ENCODE assay signal across 8 cellular contexts in the genomic region with DNA sequence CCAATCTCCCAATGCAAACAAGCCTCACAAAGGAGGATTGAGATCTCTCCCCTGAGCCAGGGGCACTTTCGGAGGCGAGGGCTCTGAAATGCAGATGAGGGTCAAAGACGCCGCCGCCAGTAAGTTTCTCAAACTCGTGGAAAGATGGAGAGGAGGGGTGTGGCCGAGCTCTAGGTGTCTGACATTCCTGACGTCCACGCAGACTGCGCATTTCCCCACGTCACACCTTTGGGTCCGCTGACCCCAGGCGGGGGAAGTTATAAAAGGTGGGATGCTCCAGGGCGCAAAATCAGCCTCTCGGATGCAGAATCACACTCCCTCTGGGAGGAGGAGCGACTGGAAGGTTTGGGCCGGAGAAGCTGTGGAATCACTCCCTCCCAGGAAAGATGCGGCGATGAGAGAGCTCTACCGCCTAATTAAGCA. TPM values are rescaled to one million over a fixed set of nuclear protein-coding genes. Genes with fewer than 3 reads are reported as not detected.
A peak's percentile ranks its signal among the peaks of the same experiment; 100 is the strongest.
DNase-seq lines count a peak whose midpoint lies in the region; ATAC-seq and TF ChIP-seq lines count a peak whose summit lies in the region.

No MANE protein-coding gene starts in this region.

- H3K27me3 Mint-ChIP-seq in neural crest cell (ENCODE audit: low read depth), result peaks cover 44% of the 10 kb centered on the region

- peaks cover 93% of the 10 kb centered on the region for H3K27me3 ChIP-seq in BLaER1

- H3K36me3 Mint-ChIP-seq in neural crest cell (ENCODE audit: low read depth), result no peaks in the 10 kb centered on the region

- no peak overlapping the region for H3K27ac ChIP-seq in BLaER1

- TF ChIP-seq CTCF in LNCaP clone FGC (IDR thresholded peaks at IDR 0.05; ENCODE audit: control insufficient read depth, extremely low read depth, insufficient read depth), result no peak
- no peak for TF ChIP-seq CTCF in choroid plexus epithelial cell (conservative IDR thresholded peaks at IDR 0.05; ENCODE audit: low read depth, low read length)
- TF ChIP-seq CTCF in neural crest cell (conservative IDR thresholded peaks at IDR 0.05), result no peak

- H3K4me3 ChIP-seq in BLaER1, result peak overlapping the region; percentile 60
- peak overlapping the region; percentile 42 for H3K4me3 ChIP-seq in LNCaP clone FGC (ENCODE audit: low read depth, low read length)
- peak overlapping the region; percentile 50 for H3K4me3 ChIP-seq in choroid plexus epithelial cell (ENCODE audit: low read depth, low read length)

- no peaks in the 10 kb centered on the region for H3K36me3 ChIP-seq in BLaER1

- peaks cover 53% of the 10 kb centered on the region for H4K20me1 ChIP-seq in BLaER1

- no peak overlapping the region for H3K9ac ChIP-seq in BLaER1

- H3K9me3 Mint-ChIP-seq in neural crest cell, result no peaks in the 10 kb centered on the region

- H3K4me1 Mint-ChIP-seq in neural crest cell, result peaks cover 61% of the 10 kb centered on the region

- ATAC-seq in HG03442 (IDR thresholded peaks at IDR 0.05; ENCODE audit: unreplicated experiment), result no peak

- H3K9me3 ChIP-seq in BLaER1, result no peaks in the 10 kb centered on the region

- in situ Hi-C loops in KBM-7 (cut with MboI; ENCODE audit: low pct_unique_long_range_greater_than_20kb, low sequenced_read_pairs), result no loop called here

- peak overlapping the region; percentile 89 for H3K4me2 ChIP-seq in BLaER1

- peaks cover 37% of the 10 kb centered on the region for H3K4me1 ChIP-seq in BLaER1

- peak overlapping the region; percentile 97 for H3K27ac Mint-ChIP-seq in neural crest cell (ENCODE audit: unreplicated experiment)

- DNase-seq in LNCaP clone FGC (ENCODE audit: low read depth) (no peak), choroid plexus epithelial cell (ENCODE audit: low read depth) (no peak), neural crest cell (ENCODE audit: low read depth, low spot score) (peak; percentile 39), KBM-7 (no peak), NCI-H2107 (lab: John Stamatoyannopoulos, UW) (no peak)
- DNase-seq in activated CD4-positive, CD25-positive, alpha-beta regulatory T cell (lab: John Stamatoyannopoulos, UW), result no peak

- peak overlapping the region; percentile 98 for H3K4me3 Mint-ChIP-seq in neural crest cell

RNA-seq across cellular contexts. Expression of a gene that starts 2.1 kb away (rescaled TPM):
- total RNA-seq in neural crest cell, result 384 and 386 TPM in 2 replicates

RNA-seq across cellular contexts. Expression of a gene that starts 38.8 kb away (rescaled TPM):
- total RNA-seq in neural crest cell, result 147 and 159 TPM in 2 replicates
